Comparison of ENCODE assay signal across 15 cellular contexts in the genomic region with DNA sequence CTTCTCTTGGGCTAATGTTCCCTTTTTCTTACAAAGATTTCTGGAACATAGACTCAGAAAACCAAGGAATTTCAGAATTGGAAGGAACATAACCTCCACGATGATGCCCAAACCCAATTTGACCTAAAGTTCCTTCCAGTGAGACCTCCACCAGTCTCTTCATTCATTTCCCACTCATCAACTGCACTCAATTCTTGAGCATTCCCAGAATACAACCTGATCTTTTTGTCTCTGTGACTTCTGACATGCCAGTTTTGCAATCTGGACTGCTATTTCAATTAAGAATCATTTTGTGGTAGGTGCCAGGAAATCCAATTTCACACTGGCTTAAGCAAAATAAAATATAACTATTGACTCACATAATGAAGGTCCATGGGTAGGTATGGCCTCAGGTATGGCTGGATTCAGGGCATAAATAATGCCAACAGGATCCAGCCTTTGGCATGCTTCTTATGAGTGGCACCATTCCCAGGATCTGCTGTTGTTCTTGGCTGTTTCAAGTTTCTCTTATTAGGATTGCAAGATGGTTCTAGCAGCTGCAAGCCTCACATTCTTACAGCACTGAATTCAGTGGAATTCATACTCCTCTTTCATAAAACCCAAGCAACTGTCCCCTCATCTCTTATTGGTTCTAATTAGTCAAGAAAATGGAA.
DNase-seq lines count a peak whose midpoint lies in the region; ATAC-seq and TF ChIP-seq lines count a peak whose summit lies in the region.
"Had no signal": no experiment of that assay in that cellular context is flagged by ENCODE, and none has a peak within 500 bp of the region (broad histone marks: within the 10 kb centered on the region; RNA-seq: fewer than 3 reads in every experiment).

No MANE protein-coding gene starts in this region.

- no peaks in the 10 kb centered on the region for H3K4me1 ChIP-seq in spleen
- H3K4me1 ChIP-seq: BLaER1 treated with 17β-estradiol and CSF1 and Interleukin-3, amounts not matched to agents 10 nM and 100 nM; HAP-1 had no signal

- WGBS in spleen, 5 donors = 71 to 95% (median 88%) methylated on average over 1 of the region's 1 CpG

- no peak for ATAC-seq in HG03378 (IDR thresholded peaks at IDR 0.05; ENCODE audit: unreplicated experiment)
- ATAC-seq: CD8-positive, alpha-beta T cell; GM12878; HepG2 had no signal

- no peak for TF ChIP-seq POLR2A in spleen (IDR thresholded peaks at IDR 0.05)

- H3K36me3 ChIP-seq in SK-N-MC (ENCODE audit: insufficient read depth, low read length) (no peaks in the 10 kb centered on the region), spleen (no peaks in the 10 kb centered on the region)
- H3K36me3 ChIP-seq: BLaER1 treated with 17β-estradiol and CSF1 and Interleukin-3, amounts not matched to agents 10 nM and 100 nM; HAP-1 had no signal

- in situ Hi-C loops in ACHN (cut with HindIII; ENCODE audit: low pct_ligation_motif_present, low pct_unique_long_range_greater_than_20kb, low sequenced_read_pairs) = no loop called here

- DNase-seq in SK-N-MC (ENCODE audit: low read depth, low spot score) (no peak), globus pallidus (ENCODE audit: low spot score) (peak; percentile 16), pons (ENCODE audit: low spot score) (peak; percentile 36), cerebellar nuclear complex (lab: John Stamatoyannopoulos, UW) (no peak), ACHN (no peak), spleen (no peak)
- DNase-seq: Calu3; CD8-positive, alpha-beta T cell; DMS79 treated with DMSO at 0.1 percent for 48 hours; KBM-7 had no signal

- no peak overlapping the region for H3K9ac ChIP-seq in SK-N-MC (ENCODE audit: insufficient read length)
- H3K9ac ChIP-seq: BLaER1 treated with 17β-estradiol and CSF1 and Interleukin-3, amounts not matched to agents 10 nM and 100 nM had no signal

- H3K4me3 ChIP-seq in SK-N-MC (no peak overlapping the region), spleen (no peak overlapping the region)
- H3K4me3 ChIP-seq: BLaER1 treated with 17β-estradiol and CSF1 and Interleukin-3, amounts not matched to agents 10 nM and 100 nM; GM12878; HAP-1 had no signal

- H3K9me3 ChIP-seq in SK-N-MC (ENCODE audit: low read depth, low read length) = no peaks in the 10 kb centered on the region
- no peaks in the 10 kb centered on the region for H3K9me3 ChIP-seq in spleen
- H3K9me3 ChIP-seq: BLaER1 treated with 17β-estradiol and CSF1 and Interleukin-3, amounts not matched to agents 10 nM and 100 nM; HAP-1 had no signal

- H3K27me3 ChIP-seq in spleen (replicated peaks in 1 of 7) = peaks cover 0 to 21% (median 0%) of the 10 kb centered on the region in 7 donors
- H3K27me3 ChIP-seq: BLaER1 treated with 17β-estradiol and CSF1 and Interleukin-3, amounts not matched to agents 10 nM and 100 nM had no signal

- TF ChIP-seq CTCF in spleen (IDR thresholded peaks at IDR 0.05 in 8 of 11, conservative IDR thresholded peaks at IDR 0.05 in 3 of 11) = no peak

- peak overlapping the region; percentile 21 for H3K27ac ChIP-seq in SK-N-MC
- H3K27ac ChIP-seq in spleen = no peak overlapping the region
- H3K27ac ChIP-seq: BLaER1 treated with 17β-estradiol and CSF1 and Interleukin-3, amounts not matched to agents 10 nM and 100 nM had no signal

- intact Hi-C loops in spleen (cut with DNase I; ENCODE audit: low total_unique reads) = no loop called here

Comparison
In these comparisons a context has a peak if more than half of its experiments do, and no peak if none do; other contexts are left out.
1. DNase-seq: peak in globus pallidus (single experiment) and pons (single experiment); none in SK-N-MC (single experiment), cerebellar nuclear complex (0 of 2), ACHN (single experiment) and spleen (single experiment).